ENCODE assay signal across 20 cellular contexts in genomic region chr6:133587396-133587795, GRCh38.
DNase-seq lines count a peak whose midpoint lies in the region; ATAC-seq, FAIRE-seq and TF ChIP-seq lines count a peak whose summit lies in the region.
"Had no signal": no experiment of that assay in that cellular context is flagged by ENCODE, and none has a peak within 500 bp of the region (broad histone marks: within the 10 kb centered on the region; RNA-seq: fewer than 3 reads in every experiment).

No MANE protein-coding gene starts in this region.

- DNase-seq in A549 (ENCODE audit: low read depth in 1 of 2, low spot score in 1 of 2) (no peak), HCT116 (ENCODE audit: low read depth, low spot score) (no peak), fibroblast of lung (ENCODE audit: low read depth in 2 of 2) (no peak), foreskin keratinocyte (no peak), NCI-H1417 treated with DMSO at 0.1 percent for 48 hours (lab: John Stamatoyannopoulos, UW) (no peak), dermis blood vessel endothelial cell (no peak)
- DNase-seq in stimulated activated CD4-positive, alpha-beta T cell treated with anti-CD3 and anti-CD28 coated beads, Interleukin-15, amount 100 ng/mL, for 24 hours: no peak
- DNase-seq: ACHN; AML-193; CD4-positive, alpha-beta memory T cell; DMS153; DMS79; GDM1; GOT3; H7 had no signal

- TF ChIP-seq CTCF in A549 (IDR thresholded peaks at IDR 0.05) (no peak), HCT116 (IDR thresholded peaks at IDR 0.05 in 2 of 3, conservative IDR thresholded peaks at IDR 0.05 in 1 of 3; ENCODE audit: borderline replicate concordance in 1 of 3, insufficient read depth in 1 of 3, low read depth in 2 of 3, low read length in 2 of 3) (no peak), fibroblast of lung (conservative IDR thresholded peaks at IDR 0.05 in 1 of 2, IDR thresholded peaks at IDR 0.05 in 1 of 2; ENCODE audit: low read depth in 1 of 2, low read length in 2 of 2) (no peak), nephron (IDR thresholded peaks at IDR 0.05; ENCODE audit: unreplicated experiment in 3 of 3) (no peak), foreskin keratinocyte (conservative IDR thresholded peaks at IDR 0.05) (no peak)

- H3K79me2 ChIP-seq in HCT116 (ENCODE audit: insufficient read depth, low read length) (no peaks in the 10 kb centered on the region), fibroblast of lung (ENCODE audit: control insufficient read depth, insufficient read depth, low read length) (no peaks in the 10 kb centered on the region)

- no peak for TF ChIP-seq RAD21 in A549 (conservative IDR thresholded peaks at IDR 0.05 in 1 of 2, IDR thresholded peaks at IDR 0.05 in 1 of 2)
- no peak for TF ChIP-seq RAD21 in HCT116 (IDR thresholded peaks at IDR 0.05; ENCODE audit: low read depth)

- peaks cover 40% of the 10 kb centered on the region for H3K4me1 ChIP-seq in A549
- H3K4me1 ChIP-seq in HCT116 (ENCODE audit: control insufficient read depth in 1 of 2, insufficient read depth in 2 of 2, low read length in 2 of 2): peaks cover 0 to 14% of the 10 kb centered on the region in 2 experiments; a peak in 1 of 4 replicates
- peaks cover 4% of the 10 kb centered on the region for H3K4me1 ChIP-seq in fibroblast of lung (ENCODE audit: control insufficient read depth, extremely low read depth, insufficient read depth, low read length)
- peaks cover 12% of the 10 kb centered on the region for H3K4me1 ChIP-seq in foreskin keratinocyte

- intact Hi-C loops in HCT116 (cut with micrococcal nuclease): loop anchor here (5.0 kb wide), 1 partner anchor 310 kb away; no protein-coding TSS in a partner anchor

- no peak for TF ChIP-seq POLR2A in A549 (IDR thresholded peaks at IDR 0.05; ENCODE audit: low read length)
- TF ChIP-seq POLR2A in HCT116 (IDR thresholded peaks at IDR 0.05; ENCODE audit: borderline replicate concordance, extremely low read depth, insufficient read depth, insufficient read length): no peak

- no peaks in the 10 kb centered on the region for H3K27me3 Mint-ChIP-seq in nephron (ENCODE audit: low read depth)

- H2AFZ ChIP-seq in HCT116 (ENCODE audit: low read depth, low read length, poor library complexity, severe bottlenecking) (peak overlapping the region; percentile 14), fibroblast of lung (ENCODE audit: low read length) (no peak overlapping the region)

- no peaks in the 10 kb centered on the region for H3K27me3 ChIP-seq in HCT116 (ENCODE audit: insufficient read depth, low read length)
- H3K27me3 ChIP-seq in fibroblast of lung (ENCODE audit: control insufficient read depth, insufficient read depth, low read length): no peaks in the 10 kb centered on the region
- H3K27me3 ChIP-seq in foreskin keratinocyte: no peaks in the 10 kb centered on the region

- no peak for TF ChIP-seq EP300 in A549 (IDR thresholded peaks at IDR 0.05)

- RAD21 ChIA-PET in HCT116 (lab: Charles Lee; ENCODE audit: low non-redundant PET in 1 of 2, low total read pairs in 2 of 2, uncharacterized antibody in 2 of 2, unreplicated experiment in 2 of 2): no interaction called here

- POLR2A ChIA-PET in A549 (lab: Yijun Ruan, JAX): no interaction called here
- POLR2A ChIA-PET in HCT116 (lab: Charles Lee): no interaction called here

- no peaks in the 10 kb centered on the region for H4K20me1 ChIP-seq in HCT116 (ENCODE audit: insufficient read depth)
- H4K20me1 ChIP-seq in fibroblast of lung (ENCODE audit: control insufficient read depth, extremely low read depth, insufficient read depth, low read length): no peaks in the 10 kb centered on the region

- H3K27ac ChIP-seq in A549 (peak overlapping the region; percentile 94 to 97; a peak in 5 of 6 replicates), HCT116 (ENCODE audit: low read depth, low read length) (no peak overlapping the region), fibroblast of lung (ENCODE audit: insufficient read depth, low read length) (peak overlapping the region; percentile 10), foreskin keratinocyte (no peak overlapping the region)
- H3K27ac ChIP-seq: 22Rv1 had no signal

- CTCF ChIA-PET in A549 (lab: Yijun Ruan, JAX) (interaction anchor here (0.7 to 1.6 kb wide), 3 partner anchors 18 to 37 kb away, joined by 3 to 8 read pairs (median 3); no protein-coding TSS in a partner anchor), HCT116 (lab: Charles Lee) (no interaction called here)

- H3K9me3 ChIP-seq in A549 (peaks cover 6% of the 10 kb centered on the region), HCT116 (ENCODE audit: control insufficient read depth in 1 of 2, insufficient read depth in 1 of 2, low read depth in 1 of 2, low read length in 2 of 2) (no peaks in the 10 kb centered on the region), fibroblast of lung (ENCODE audit: control insufficient read depth, insufficient read depth, low read depth, low read length) (no peaks in the 10 kb centered on the region)

- no peak overlapping the region for H3K9ac ChIP-seq in HCT116 (ENCODE audit: low read length)
- no peak overlapping the region for H3K9ac ChIP-seq in fibroblast of lung (ENCODE audit: insufficient read depth, low read length)

- H3K4me3 ChIP-seq in A549: no peak overlapping the region
- no peak overlapping the region for H3K4me3 ChIP-seq in HCT116 (replicated peaks in 1 of 2; ENCODE audit: low read depth in 1 of 2, low read length in 2 of 2)
- H3K4me3 ChIP-seq in fibroblast of lung (replicated peaks in 1 of 4; ENCODE audit: control extremely low read depth in 1 of 4, insufficient read depth in 1 of 4, low read depth in 3 of 4, low read length in 4 of 4): no peak overlapping the region

- BruUV-seq in HCT116 (replicated peaks; lab: Mats Ljungman, UMichigan): no TSS peak

- H3K4me2 ChIP-seq in A549 (no peak overlapping the region), HCT116 (ENCODE audit: low read length) (no peak overlapping the region), fibroblast of lung (ENCODE audit: extremely low read depth, insufficient read depth, low read length) (peak overlapping the region; percentile 45)

- FAIRE-seq in A549 (lab: Jason Lieb, UNC): no peak
- FAIRE-seq: GM12892, GM18507 had no signal

- ATAC-seq in A549 (no peak), HCT116 (no peak), foreskin keratinocyte (no peak)

- H3K9me3 Mint-ChIP-seq in nephron: peaks cover 2% of the 10 kb centered on the region

- peak overlapping the region; percentile 86 to 90 (median 89) for H3K27ac Mint-ChIP-seq in nephron
- H3K27ac Mint-ChIP-seq: CD14-positive monocyte; CD4-positive, alpha-beta memory T cell had no signal

- H3K36me3 ChIP-seq in HCT116 (ENCODE audit: control insufficient read depth in 1 of 2, insufficient read depth in 2 of 2, low read length in 2 of 2) (no peaks in the 10 kb centered on the region), fibroblast of lung (ENCODE audit: control insufficient read depth, insufficient read depth, low read length) (no peaks in the 10 kb centered on the region)

- H3K36me3 Mint-ChIP-seq in nephron (ENCODE audit: low read depth): peaks cover 2% of the 10 kb centered on the region
- H3K36me3 Mint-ChIP-seq: CD14-positive monocyte; CD4-positive, alpha-beta memory T cell had no signal

- H3K4me3 Mint-ChIP-seq in nephron: no peak overlapping the region
- H3K4me3 Mint-ChIP-seq: CD14-positive monocyte; CD4-positive, alpha-beta memory T cell had no signal

- 88% methylated on average over 3 of the region's 3 CpGs for WGBS in A549 (ENCODE audit: missing lambda C conversion rate)

- no peaks in the 10 kb centered on the region for H3K9me2 ChIP-seq in HCT116 (ENCODE audit: insufficient read depth)

- H3K4me1 Mint-ChIP-seq in nephron: peaks cover 23% of the 10 kb centered on the region
- H3K4me1 Mint-ChIP-seq: CD14-positive monocyte; CD4-positive, alpha-beta memory T cell had no signal

TF ChIP-seq in A549, 52 proteins besides CTCF, POLR2A, EP300 and RAD21:
- no peak for TF ChIP-seq TFCP2L1 (CRISPR knock-in tag; IDR thresholded peaks at IDR 0.05)
- TF ChIP-seq HDAC2 (IDR thresholded peaks at IDR 0.05): no peak
- no peak for TF ChIP-seq KDM1A (IDR thresholded peaks at IDR 0.05; ENCODE audit: low read depth)
- TF ChIP-seq MAFK (IDR thresholded peaks at IDR 0.05; ENCODE audit: partially characterized antibody): no peak
- TF ChIP-seq ESRRA (IDR thresholded peaks at IDR 0.05; ENCODE audit: borderline replicate concordance, low read length): no peak
- no peak for TF ChIP-seq FOSL2 (IDR thresholded peaks at IDR 0.05)
- no peak for TF ChIP-seq FOSL2 (CRISPR knock-in tag; IDR thresholded peaks at IDR 0.05)
- TF ChIP-seq BHLHE40 (IDR thresholded peaks at IDR 0.05; ENCODE audit: low read depth, low read length): no peak
- no peak for TF ChIP-seq RCOR1 (IDR thresholded peaks at IDR 0.05; ENCODE audit: low read depth, low read length)
- TF ChIP-seq EHMT2 (IDR thresholded peaks at IDR 0.05; ENCODE audit: low read depth): no peak
- TF ChIP-seq ZFP36 (IDR thresholded peaks at IDR 0.05; ENCODE audit: borderline replicate concordance, partially characterized antibody): no peak
- no peak for TF ChIP-seq POLR2AphosphoS2 (conservative IDR thresholded peaks at IDR 0.05; ENCODE audit: low read length)

TF ChIP-seq in HCT116, 20 proteins besides CTCF, POLR2A, EP300 and RAD21:
- TF ChIP-seq JUND (IDR thresholded peaks at IDR 0.05): no peak
- TF ChIP-seq SRF (IDR thresholded peaks at IDR 0.05; ENCODE audit: low read depth): no peak
- no peak for TF ChIP-seq EZH2phosphoT487 (IDR thresholded peaks at IDR 0.05; ENCODE audit: borderline replicate concordance)
- no peak for TF ChIP-seq EGR1 (IDR thresholded peaks at IDR 0.05; ENCODE audit: low read depth)
- no peak for TF ChIP-seq TCF7L2 (IDR thresholded peaks at IDR 0.05; ENCODE audit: borderline replicate concordance, extremely low read depth, insufficient read depth, insufficient read length)
TF ChIP-seq in HCT116: peak in this region for 0.

Comparison
In these comparisons a context has a peak if more than half of its experiments do, and no peak if none do; other contexts are left out.
1. H3K27ac ChIP-seq: peak in A549 (2 of 2) and fibroblast of lung (single experiment); none in HCT116 (single experiment) and foreskin keratinocyte (single experiment).